Comparison of ENCODE assay signal across 28 cellular contexts in the genomic region with DNA sequence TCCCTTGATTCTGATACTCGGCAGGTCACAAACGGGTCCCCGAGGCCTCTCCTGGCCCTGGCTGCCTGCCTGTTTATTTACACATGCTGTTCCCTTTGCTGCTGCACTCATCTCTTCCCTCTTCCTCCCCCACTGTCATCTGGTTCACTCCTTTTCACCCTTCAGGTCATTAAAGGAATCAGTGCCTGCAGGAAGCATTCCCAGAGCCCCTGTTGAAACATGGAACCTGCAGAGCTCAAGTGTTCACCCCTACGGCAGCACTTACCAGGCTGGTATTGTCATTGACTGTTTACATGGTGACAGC.
A peak's percentile ranks its signal among the peaks of the same experiment; 100 is the strongest.
DNase-seq lines count a peak whose midpoint lies in the region; ATAC-seq and TF ChIP-seq lines count a peak whose summit lies in the region.
"Had no signal": no experiment of that assay in that cellular context is flagged by ENCODE, and none has a peak within 500 bp of the region (broad histone marks: within the 10 kb centered on the region; RNA-seq: fewer than 3 reads in every experiment).

No MANE protein-coding gene starts in this region.

- DNase-seq in NCI-H1417 treated with DMSO at 0.1 percent for 48 hours (lab: John Stamatoyannopoulos, UW) (peak; percentile 63), NCI-H345 treated with DMSO at 0.1 percent for 48 hours (lab: John Stamatoyannopoulos, UW; ENCODE audit: unreplicated experiment) (peak; percentile 89), T-cell (no peak)
- no peak for DNase-seq in activated T-cell treated with anti-CD3 and anti-CD28 coated beads, Interleukin-2, amount 50 U/mL, for 48 hours
- DNase-seq: activated CD4-positive, alpha-beta T cell treated with anti-CD3 and anti-CD28 coated beads, Interleukin-2, amount 50 U/mL, for 4 hours; activated CD4-positive, CD25-positive, alpha-beta regulatory T cell; activated CD8-positive, alpha-beta memory T cell treated with anti-CD3 and anti-CD28 coated beads, Interleukin-2, amount 50 U/mL, for 4 hours; activated naive CD4-positive, alpha-beta T cell treated with anti-CD3 and anti-CD28 coated beads, Interleukin-2, amount 50 U/mL, for 16 hours; foreskin keratinocyte; kidney; lower lobe of right lung; midbrain; naive thymus-derived CD4-positive, alpha-beta T cell; NCI-H187; nucleus accumbens; PC-3; psoas muscle; substantia nigra had no signal

- H3K9me3 Mint-ChIP-seq in nephron: no peaks in the 10 kb centered on the region
- peaks cover 0 to 6% (median 0%) of the 10 kb centered on the region in 3 donors for H3K9me3 Mint-ChIP-seq in T-cell
- H3K9me3 Mint-ChIP-seq: activated T-helper 2 cell treated with anti-CD3 and anti-CD28 coated beads, Interferon-gamma antibody, Interleukin-2, Interleukin-4, amounts not matched to agents 10 μg/mL and 5 μg/mL and 100 μg/mL, durations not matched to agents 14 hours and 24 hours and 36 hours; type B pancreatic cell had no signal

- no peak for ATAC-seq in T-cell (replicated peaks in 1 of 4)
- ATAC-seq in HG02981 (IDR thresholded peaks at IDR 0.05; ENCODE audit: unreplicated experiment): no peak
- ATAC-seq: esophagus mucosa; foreskin keratinocyte; lower lobe of right lung; naive thymus-derived CD4-positive, alpha-beta T cell; PC-3; psoas muscle; stimulated activated memory B cell treated with anti-CD40 and anti-IgM and Interleukin-4, amounts not matched to agents 10 μg/mL and 1 μg/mL and 100 μg/mL, for 72 hours had no signal

- H3K36me3 Mint-ChIP-seq in nephron (ENCODE audit: low read depth): no peaks in the 10 kb centered on the region
- H3K36me3 Mint-ChIP-seq in T-cell: no peaks in the 10 kb centered on the region
- H3K36me3 Mint-ChIP-seq: brain, type B pancreatic cell had no signal

- H3K4me1 ChIP-seq in HEK293 (ENCODE audit: control insufficient read depth, insufficient read depth, low read length): no peaks in the 10 kb centered on the region; the same call in 1 of the 2 replicates
- H3K4me1 ChIP-seq: HAP-1, lower lobe of right lung had no signal

- H3K4me1 Mint-ChIP-seq in nephron (peaks cover 44% of the 10 kb centered on the region), T-cell (peaks cover 0 to 5% (median 3%) of the 10 kb centered on the region in 3 donors)
- H3K4me1 Mint-ChIP-seq: stimulated activated memory B cell treated with anti-CD40 and anti-IgM and Interleukin-4, amounts not matched to agents 10 μg/mL and 1 μg/mL and 100 μg/mL, for 72 hours had no signal

- CTCF ChIA-PET in HEK293 (lab: Yijun Ruan, JAX): interaction anchor here (0.6 to 10.5 kb wide), 7 partner anchors 10 to 276 kb away, joined by 3 to 316 read pairs (median 4); a partner anchor contains a TSS
- CTCF ChIA-PET in T-cell (lab: Charles Lee): interaction anchor here in 1 of 2 donors (1.7 kb wide), 1 partner anchor 77 kb away, joined by 7 read pairs; no protein-coding TSS in a partner anchor

- TF ChIP-seq CTCF in HEK293 (tag by site-specific recombination; IDR thresholded peaks at IDR 0.05) (no peak), nephron (IDR thresholded peaks at IDR 0.05; ENCODE audit: unreplicated experiment in 3 of 3) (no peak)

- no peak overlapping the region for H3K27ac ChIP-seq in HEK293 (ENCODE audit: extremely low read depth, low read depth, low read length)
- H3K27ac ChIP-seq: foreskin keratinocyte, lower lobe of right lung, SK-N-MC had no signal

- H3K9me3 ChIP-seq in HEK293 (ENCODE audit: control insufficient read depth, insufficient read depth, low read depth, low read length): no peaks in the 10 kb centered on the region
- H3K9me3 ChIP-seq: HAP-1, lower lobe of right lung, psoas muscle had no signal

- H3K27me3 Mint-ChIP-seq in nephron (ENCODE audit: low read depth) (peaks cover 5% of the 10 kb centered on the region), T-cell (peaks cover 32 to 61% of the 10 kb centered on the region in 2 donors)

- H3K4me3 Mint-ChIP-seq in nephron: peak overlapping the region in 1 of 3 experiments; percentile 6
- no peak overlapping the region for H3K4me3 Mint-ChIP-seq in T-cell
- H3K4me3 Mint-ChIP-seq: brain; naive thymus-derived CD4-positive, alpha-beta T cell; stimulated activated memory B cell treated with anti-CD40 and anti-IgM and Interleukin-4, amounts not matched to agents 10 μg/mL and 1 μg/mL and 100 μg/mL, for 72 hours; type B pancreatic cell had no signal

- no peak overlapping the region for H3K4me3 ChIP-seq in HEK293 (ENCODE audit: low read depth, low read length)
- H3K4me3 ChIP-seq: HAP-1, lower lobe of right lung, psoas muscle, SK-N-MC had no signal

- H3K27ac Mint-ChIP-seq in nephron: peak overlapping the region in 2 of 3 experiments; percentile 69 to 72
- no peak overlapping the region for H3K27ac Mint-ChIP-seq in T-cell
- H3K27ac Mint-ChIP-seq: activated T-helper 2 cell treated with anti-CD3 and anti-CD28 coated beads, Interferon-gamma antibody, Interleukin-2, Interleukin-4, amounts not matched to agents 10 μg/mL and 5 μg/mL and 100 μg/mL, durations not matched to agents 14 hours and 24 hours and 36 hours; brain; stimulated activated memory B cell treated with anti-CD40 and anti-IgM and Interleukin-4, amounts not matched to agents 10 μg/mL and 1 μg/mL and 100 μg/mL, for 72 hours; type B pancreatic cell had no signal

- POLR2A ChIA-PET in HEK293 (lab: Yijun Ruan, JAX): interaction anchor here (0.5 kb wide), 1 partner anchor 110 kb away, joined by 5 read pairs; no protein-coding TSS in a partner anchor
- POLR2A ChIA-PET in T-cell (lab: Charles Lee): no interaction called here

- no peaks in the 10 kb centered on the region for H3K36me3 ChIP-seq in HEK293 (ENCODE audit: control insufficient read depth in 2 of 2, insufficient read depth in 1 of 2, low read length in 2 of 2)
- H3K36me3 ChIP-seq: HAP-1, lower lobe of right lung had no signal

TF ChIP-seq in HEK293, 187 proteins besides CTCF, POLR2A, EP300 and RAD21:
- TF ChIP-seq FEZF1 (tag by site-specific recombination; IDR thresholded peaks at IDR 0.05) (peak; percentile 31; the same call in 1 of the 2 replicates), ZIC2 (tag by site-specific recombination; IDR thresholded peaks at IDR 0.05) (peak; percentile 96), ZNF335 (tag by site-specific recombination; conservative IDR thresholded peaks at IDR 0.05) (0 out of 2 replicates have a peak, but pooled peaks have one; percentile 16), ZNF341 (tag by site-specific recombination; IDR thresholded peaks at IDR 0.05; ENCODE audit: low read depth) (peak; percentile 42; the same call in 1 of the 2 replicates)
- TF ChIP-seq, protein P1, sequence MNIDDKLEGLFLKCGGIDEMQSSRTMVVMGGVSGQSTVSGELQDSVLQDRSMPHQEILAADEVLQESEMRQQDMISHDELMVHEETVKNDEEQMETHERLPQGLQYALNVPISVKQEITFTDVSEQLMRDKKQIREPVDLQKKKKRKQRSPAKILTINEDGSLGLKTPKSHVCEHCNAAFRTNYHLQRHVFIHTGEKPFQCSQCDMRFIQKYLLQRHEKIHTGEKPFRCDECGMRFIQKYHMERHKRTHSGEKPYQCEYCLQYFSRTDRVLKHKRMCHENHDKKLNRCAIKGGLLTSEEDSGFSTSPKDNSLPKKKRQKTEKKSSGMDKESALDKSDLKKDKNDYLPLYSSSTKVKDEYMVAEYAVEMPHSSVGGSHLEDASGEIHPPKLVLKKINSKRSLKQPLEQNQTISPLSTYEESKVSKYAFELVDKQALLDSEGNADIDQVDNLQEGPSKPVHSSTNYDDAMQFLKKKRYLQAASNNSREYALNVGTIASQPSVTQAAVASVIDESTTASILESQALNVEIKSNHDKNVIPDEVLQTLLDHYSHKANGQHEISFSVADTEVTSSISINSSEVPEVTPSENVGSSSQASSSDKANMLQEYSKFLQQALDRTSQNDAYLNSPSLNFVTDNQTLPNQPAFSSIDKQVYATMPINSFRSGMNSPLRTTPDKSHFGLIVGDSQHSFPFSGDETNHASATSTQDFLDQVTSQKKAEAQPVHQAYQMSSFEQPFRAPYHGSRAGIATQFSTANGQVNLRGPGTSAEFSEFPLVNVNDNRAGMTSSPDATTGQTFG (tag by site-specific recombination; IDR thresholded peaks at IDR 0.05; ENCODE audit: borderline replicate concordance): no peak

Comparison
In these comparisons a context has a peak if more than half of its experiments do, and no peak if none do; other contexts are left out.
1. DNase-seq: peak in NCI-H1417 treated with DMSO at 0.1 percent for 48 hours (single experiment) and NCI-H345 treated with DMSO at 0.1 percent for 48 hours (single experiment); none in T-cell (0 of 34) and activated T-cell treated with anti-CD3 and anti-CD28 coated beads, Interleukin-2, amount 50 U/mL, for 48 hours (0 of 2).
2. H3K27ac Mint-ChIP-seq: peak in nephron (2 of 3); none in T-cell (0 of 2).